ENCODE assay signal across 1 cellular context in the genomic region with DNA sequence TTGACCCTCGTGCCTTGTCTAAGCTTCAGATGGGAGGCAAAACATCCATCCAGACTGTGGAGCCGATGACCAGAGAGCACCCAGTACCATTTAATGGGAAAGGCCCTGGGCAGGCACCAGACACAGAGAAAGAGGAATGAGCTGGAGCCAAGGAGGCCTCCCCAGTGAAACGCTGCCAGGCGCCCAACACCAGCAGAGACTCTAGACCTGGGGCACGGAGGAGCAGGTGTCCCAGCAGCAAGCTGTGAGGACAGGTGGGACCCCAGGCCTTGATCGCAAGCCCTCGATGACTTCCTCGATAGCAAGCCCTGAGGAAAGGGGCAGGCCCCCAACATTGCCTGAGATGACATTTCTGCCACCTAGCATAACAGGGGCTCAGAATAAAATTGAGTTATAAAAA.
TF ChIP-seq lines count a peak whose summit lies in the region.

No MANE protein-coding gene starts in this region.

TF ChIP-seq in HepG2, 621 proteins besides CTCF, POLR2A, EP300 and RAD21 (continued from another document):
- no peak for TF ChIP-seq HNF1A (IDR thresholded peaks at IDR 0.05; ENCODE audit: low read depth)
- TF ChIP-seq HNF1A (CRISPR knock-in tag; IDR thresholded peaks at IDR 0.05; ENCODE audit: borderline replicate concordance) = no peak
- peak; percentile 3; the same call in 1 of the 2 replicates for TF ChIP-seq ELF3 (CRISPR knock-in tag; IDR thresholded peaks at IDR 0.05)
- TF ChIP-seq, protein P1, sequence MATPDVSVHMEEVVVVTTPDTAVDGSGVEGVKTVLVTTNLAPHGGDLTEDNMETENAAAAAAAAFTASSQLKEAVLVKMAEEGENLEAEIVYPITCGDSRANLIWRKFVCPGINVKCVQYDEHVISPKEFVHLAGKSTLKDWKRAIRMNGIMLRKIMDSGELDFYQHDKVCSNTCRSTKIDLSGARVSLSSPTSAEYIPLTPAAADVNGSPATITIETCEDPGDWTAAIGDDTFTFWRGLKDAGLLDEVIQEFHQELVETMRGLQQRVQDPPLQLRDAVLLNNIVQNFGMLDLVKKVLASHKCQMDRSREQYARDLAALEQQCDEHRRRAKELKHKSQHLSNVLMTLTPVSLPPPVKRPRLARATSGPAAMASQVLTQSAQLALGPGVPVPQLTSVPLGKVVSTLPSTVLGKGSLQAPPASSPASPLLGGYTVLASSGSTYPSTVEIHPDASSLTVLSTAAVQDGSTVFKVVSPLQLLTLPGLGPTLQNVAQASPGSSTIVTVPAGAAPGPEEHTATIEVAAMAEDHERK (CRISPR knock-in tag; IDR thresholded peaks at IDR 0.05; ENCODE audit: low read depth) = no peak
- TF ChIP-seq CBX1 (IDR thresholded peaks at IDR 0.05; ENCODE audit: low read depth) = no peak
- TF ChIP-seq, protein P2, sequence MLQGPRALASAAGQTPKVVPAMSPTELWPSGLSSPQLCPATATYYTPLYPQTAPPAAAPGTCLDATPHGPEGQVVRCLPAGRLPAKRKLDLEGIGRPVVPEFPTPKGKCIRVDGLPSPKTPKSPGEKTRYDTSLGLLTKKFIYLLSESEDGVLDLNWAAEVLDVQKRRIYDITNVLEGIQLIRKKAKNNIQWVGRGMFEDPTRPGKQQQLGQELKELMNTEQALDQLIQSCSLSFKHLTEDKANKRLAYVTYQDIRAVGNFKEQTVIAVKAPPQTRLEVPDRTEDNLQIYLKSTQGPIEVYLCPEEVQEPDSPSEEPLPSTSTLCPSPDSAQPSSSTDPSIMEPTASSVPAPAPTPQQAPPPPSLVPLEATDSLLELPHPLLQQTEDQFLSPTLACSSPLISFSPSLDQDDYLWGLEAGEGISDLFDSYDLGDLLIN (CRISPR knock-in tag; IDR thresholded peaks at IDR 0.05; ENCODE audit: borderline replicate concordance) = no peak
TF ChIP-seq in HepG2: peak in this region for 4.
